Comparison of ENCODE assay signal across 8 cellular contexts in genomic region chr6:10801224-10801848, GRCh38. TPM values are rescaled to one million over a fixed set of nuclear protein-coding genes. Genes with fewer than 3 reads are reported as not detected.
DNase-seq lines count a peak whose midpoint lies in the region; ATAC-seq, FAIRE-seq and TF ChIP-seq lines count a peak whose summit lies in the region.

No MANE protein-coding gene starts in this region.

- H3K27ac ChIP-seq in RWPE2 (ENCODE audit: poor library complexity, severe bottlenecking): no peak overlapping the region

- peaks cover 7% of the 10 kb centered on the region for H3K4me1 ChIP-seq in RWPE2 (ENCODE audit: insufficient read depth, poor library complexity, severe bottlenecking)

- no peaks in the 10 kb centered on the region for H3K36me3 ChIP-seq in RWPE2 (ENCODE audit: low read depth)

- ATAC-seq in GM21528 (IDR thresholded peaks at IDR 0.05; ENCODE audit: low FRiP score, unreplicated experiment) (peak; percentile 92), RWPE2 (ENCODE audit: low read depth) (peak; percentile 93)

- H3K27me3 ChIP-seq in RWPE2 (ENCODE audit: insufficient read depth, poor library complexity, severe bottlenecking): no peaks in the 10 kb centered on the region

- peak; percentile 99 for TF ChIP-seq CTCF in RWPE2 (IDR thresholded peaks at IDR 0.05; ENCODE audit: poor library complexity, severe bottlenecking)

- H3K4me3 ChIP-seq in RWPE2 (ENCODE audit: severe bottlenecking): no peak overlapping the region

- FAIRE-seq in urothelium cell line (lab: Jason Lieb, UNC): no peak

- no peaks in the 10 kb centered on the region for H3K9me3 ChIP-seq in RWPE2 (ENCODE audit: severe bottlenecking)

- DNase-seq in Daoy (ENCODE audit: low read depth) (peak; percentile 75), HuH-7.5 (ENCODE audit: low spot score) (peak; percentile 41), RWPE2 (ENCODE audit: low spot score) (no peak), globus pallidus (ENCODE audit: low spot score) (peak; percentile 37), pons (ENCODE audit: low spot score) (peak; percentile 61), urothelium cell line (ENCODE audit: low spot score) (peak; percentile 75)
- DNase-seq in activated effector memory CD4-positive, alpha-beta T cell treated with Interleukin-2 at 50 U/mL for 16 hours: peak; percentile 34

RNA-seq across cellular contexts. Expression of gene MAK, which starts 37.0 kb away (rescaled TPM):
- total RNA-seq in Daoy (2014; rRNA removed; shearing (Covaris generic)): 0.09 TPM in 1 of 2 replicates, not detected in the other

RNA-seq across cellular contexts. Expression of gene TMEM14B, which starts 53.7 kb away (rescaled TPM):
- total RNA-seq in Daoy (2014; rRNA removed; shearing (Covaris generic)): 153 and 176 TPM in 2 replicates
